ENCODE assay signal across 8 cellular contexts in the genomic region with DNA sequence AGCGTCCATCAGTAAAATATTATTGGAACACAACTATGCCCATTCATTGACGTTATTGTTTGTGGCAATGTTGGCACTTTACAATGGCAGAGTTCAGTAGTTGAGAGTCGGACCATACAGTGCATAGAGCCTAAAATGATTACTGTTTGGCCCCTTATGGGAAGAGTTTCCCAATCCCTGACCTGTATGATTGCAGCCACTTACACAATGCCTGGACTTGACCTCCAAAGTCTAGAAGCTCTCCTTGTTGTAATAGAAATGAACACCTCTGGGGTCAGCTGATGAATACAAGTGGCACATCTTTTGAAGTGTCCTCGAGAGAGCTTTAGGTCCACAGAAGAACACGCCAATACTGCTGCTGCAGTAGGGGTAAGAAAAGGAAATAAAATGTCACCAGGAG. TPM values are rescaled to one million over a fixed set of nuclear protein-coding genes. Genes with fewer than 3 reads are reported as not detected.
"Had no signal": no experiment of that assay in that cellular context is flagged by ENCODE, and none has a peak within 500 bp of the region (broad histone marks: within the 10 kb centered on the region; RNA-seq: fewer than 3 reads in every experiment).

No MANE protein-coding gene starts in this region.

- DNase-seq: IMR-90, KBM-7 had no signal

- H3K36me3 Mint-ChIP-seq: IgD-negative memory B cell had no signal

- H3K4me3 ChIP-seq: K562 had no signal

- H3K9me3 Mint-ChIP-seq: IgD-negative memory B cell had no signal

- H3K27ac Mint-ChIP-seq: IgD-negative memory B cell had no signal

- H3K4me1 Mint-ChIP-seq: IgD-negative memory B cell had no signal

- H3K27ac ChIP-seq: HL-60 had no signal

- FAIRE-seq: HTR-8/SVneo, K562 had no signal

- ATAC-seq: K562 had no signal

- H3K4me3 Mint-ChIP-seq: IgD-negative memory B cell had no signal

RNA-seq across cellular contexts. Expression of gene NOX3, which starts 59.0 kb away (rescaled TPM):
- total RNA-seq: HT-29, HT1080, IMR-90, K562 had no signal
- polyA plus RNA-seq: IgD-negative memory B cell, IMR-90, K562 had no signal
